In the genomic region with DNA sequence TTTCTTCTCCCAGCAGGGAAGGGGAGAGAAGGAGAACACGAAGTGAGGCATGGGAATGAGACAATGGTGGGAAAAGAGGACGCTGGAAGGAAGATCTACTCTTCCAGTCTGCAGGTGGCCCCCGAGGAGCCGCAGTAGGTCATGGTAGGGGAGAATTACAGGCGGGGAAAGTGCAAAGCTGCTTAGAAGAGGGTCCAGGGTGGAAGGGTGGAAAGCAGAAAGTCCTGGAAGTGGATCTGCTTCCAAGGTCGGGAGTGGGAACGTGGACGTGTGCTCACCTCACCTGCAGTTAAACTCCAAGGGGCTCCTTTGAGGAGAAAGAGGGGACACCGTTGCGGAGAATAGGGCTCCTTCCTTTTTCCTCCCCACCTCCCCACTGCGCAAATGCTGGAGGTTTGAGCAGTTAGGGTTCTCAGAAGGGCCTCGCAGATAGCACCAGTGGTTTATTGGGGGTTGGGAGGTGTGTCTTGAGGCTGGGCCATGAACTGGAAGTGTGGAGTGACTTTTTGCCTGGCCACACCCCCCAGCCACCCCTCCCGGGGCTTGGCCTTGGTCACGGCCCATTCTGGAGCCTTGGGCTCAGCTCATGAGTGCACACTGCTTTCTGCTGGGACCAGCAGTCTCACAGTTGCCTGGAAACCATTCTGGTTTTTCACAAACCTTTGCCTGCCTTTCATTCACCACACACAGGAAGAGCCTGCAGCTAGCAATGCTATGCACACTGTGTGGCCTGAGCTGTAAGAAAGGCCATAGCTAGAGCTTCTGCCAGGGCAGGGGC, we compare ENCODE assay signal across 8 cellular contexts.
A peak's percentile ranks its signal among the peaks of the same experiment; 100 is the strongest.
DNase-seq lines count a peak whose midpoint lies in the region; ATAC-seq and TF ChIP-seq lines count a peak whose summit lies in the region.

No MANE protein-coding gene starts in this region.

- H3K4me3 Mint-ChIP-seq in activated T-cell treated with anti-CD3 and anti-CD28 coated beads, Interleukin-2, amount 50 U/mL, for 4 hours: peak overlapping the region; percentile 55
- H3K4me3 Mint-ChIP-seq in natural killer cell: peak overlapping the region; percentile 51

- DNase-seq in NCI-H345 (lab: John Stamatoyannopoulos, UW) (peak; percentile 30), NCI-H345 treated with DMSO at 0.1 percent for 48 hours (lab: John Stamatoyannopoulos, UW; ENCODE audit: unreplicated experiment) (no peak), M059J (ENCODE audit: low read depth) (peak; percentile 19), natural killer cell (peak; percentile 71), NCI-H2081 (lab: John Stamatoyannopoulos, UW) (no peak), RWPE1 (ENCODE audit: low spot score) (no peak), superior temporal gyrus (ENCODE audit: extremely low spot score) (no peak)
- peak; percentile 46 for DNase-seq in activated T-cell treated with anti-CD3 and anti-CD28 coated beads, Interleukin-2, amount 50 U/mL, for 4 hours

- H3K36me3 Mint-ChIP-seq in activated T-cell treated with anti-CD3 and anti-CD28 coated beads, Interleukin-2, amount 50 U/mL, for 4 hours (ENCODE audit: insufficient read depth): no peaks in the 10 kb centered on the region
- H3K36me3 Mint-ChIP-seq in natural killer cell: no peaks in the 10 kb centered on the region

- CTCF ChIA-PET in RWPE1 (lab: Yijun Ruan, JAX): interaction anchor here (0.5 kb wide), 1 partner anchor 751 kb away, joined by 3 read pairs; no protein-coding TSS in a partner anchor

- TF ChIP-seq CTCF in natural killer cell (IDR thresholded peaks at IDR 0.05): no peak
- no peak for TF ChIP-seq CTCF in RWPE1 (conservative IDR thresholded peaks at IDR 0.05; ENCODE audit: low read depth)

- intact Hi-C loops in natural killer cell (cut with micrococcal nuclease): loop anchor here (2.0 kb wide), 2 partner anchors 47 to 115 kb away; a partner anchor contains a TSS

- ATAC-seq in activated T-cell treated with anti-CD3 and anti-CD28 coated beads, Interleukin-2, amount 50 U/mL, for 4 hours: peak; percentile 76
- peak; percentile 68 to 80 (median 80) for ATAC-seq in natural killer cell

- H3K4me1 Mint-ChIP-seq in activated T-cell treated with anti-CD3 and anti-CD28 coated beads, Interleukin-2, amount 50 U/mL, for 4 hours (ENCODE audit: low read depth): peaks cover 76% of the 10 kb centered on the region
- H3K4me1 Mint-ChIP-seq in natural killer cell: peaks cover 73 to 77% of the 10 kb centered on the region in 2 donors

- no peak overlapping the region for H3K27ac ChIP-seq in RWPE1

- POLR2A ChIA-PET in RWPE1 (lab: Yijun Ruan, JAX; ENCODE audit: low non-redundant PET): no interaction called here

- H3K9me3 Mint-ChIP-seq in activated T-cell treated with anti-CD3 and anti-CD28 coated beads, Interleukin-2, amount 50 U/mL, for 4 hours: no peaks in the 10 kb centered on the region
- no peaks in the 10 kb centered on the region for H3K9me3 Mint-ChIP-seq in natural killer cell

- H3K27me3 Mint-ChIP-seq in activated T-cell treated with anti-CD3 and anti-CD28 coated beads, Interleukin-2, amount 50 U/mL, for 4 hours (ENCODE audit: low read depth): no peaks in the 10 kb centered on the region
- H3K27me3 Mint-ChIP-seq in natural killer cell (ENCODE audit: low read depth in 2 of 2): peaks cover 34% of the 10 kb centered on the region in 2 donors

- H3K27ac Mint-ChIP-seq in natural killer cell: peak overlapping the region; percentile 61 to 79

Comparison
In these comparisons a context has a peak if more than half of its experiments do, and no peak if none do; other contexts are left out.
1. DNase-seq: peak in NCI-H345 (single experiment), M059J (single experiment), activated T-cell treated with anti-CD3 and anti-CD28 coated beads, Interleukin-2, amount 50 U/mL, for 4 hours (single experiment) and natural killer cell (single experiment); none in NCI-H345 treated with DMSO at 0.1 percent for 48 hours (single experiment), NCI-H2081 (0 of 2), RWPE1 (single experiment) and superior temporal gyrus (single experiment).